8 cellular contexts compared by ENCODE assay signal in genomic region chr11:77411238-77411637, GRCh38.
DNase-seq lines count a peak whose midpoint lies in the region; ATAC-seq and TF ChIP-seq lines count a peak whose summit lies in the region.

No MANE protein-coding gene starts in this region.

- H3K36me3 ChIP-seq in esophagus squamous epithelium: no peaks in the 10 kb centered on the region

- no peaks in the 10 kb centered on the region for H3K36me3 Mint-ChIP-seq in activated CD4-positive, alpha-beta memory T cell treated with anti-CD3 and anti-CD28 coated beads for 36 hours
- no peaks in the 10 kb centered on the region for H3K36me3 Mint-ChIP-seq in nephron progenitor cell (ENCODE audit: low read depth)

- TF ChIP-seq POLR2A in esophagus squamous epithelium (IDR thresholded peaks at IDR 0.05): no peak

- no peaks in the 10 kb centered on the region for H3K9me3 ChIP-seq in esophagus squamous epithelium

- peak overlapping the region; percentile 76 to 86 (median 82) for H3K27ac ChIP-seq in esophagus squamous epithelium

- H3K4me1 ChIP-seq in esophagus squamous epithelium: peaks cover 15 to 62% (median 20%) of the 10 kb centered on the region in 3 donors

- intact Hi-C loops in activated CD4-positive, alpha-beta memory T cell treated with anti-CD3 and anti-CD28 coated beads for 36 hours (cut with micrococcal nuclease): no loop called here
- intact Hi-C loops in esophagus squamous epithelium (cut with DNase I): no loop called here

- 12% methylated on average over 5 of the region's 5 CpGs; no CpG with 5 or more reads in 1 of the 2 donors for WGBS in esophagus squamous epithelium, 2 donors

- peaks cover 18% of the 10 kb centered on the region for H3K4me1 Mint-ChIP-seq in activated CD4-positive, alpha-beta memory T cell treated with anti-CD3 and anti-CD28 coated beads for 36 hours (ENCODE audit: low read depth)
- H3K4me1 Mint-ChIP-seq in nephron progenitor cell: peaks cover 36% of the 10 kb centered on the region

- H3K27me3 Mint-ChIP-seq in activated CD4-positive, alpha-beta memory T cell treated with anti-CD3 and anti-CD28 coated beads for 36 hours: no peaks in the 10 kb centered on the region
- peaks cover 6% of the 10 kb centered on the region for H3K27me3 Mint-ChIP-seq in nephron progenitor cell (ENCODE audit: low read depth, poor library complexity)

- TF ChIP-seq CTCF in esophagus squamous epithelium (IDR thresholded peaks at IDR 0.05) (no peak), nephron progenitor cell (IDR thresholded peaks at IDR 0.05) (no peak)

- H3K4me3 ChIP-seq in esophagus squamous epithelium: peak overlapping the region; percentile 37 to 70 (median 52)

- POLR2A ChIA-PET in activated CD4-positive, alpha-beta memory T cell treated with anti-CD3 and anti-CD28 coated beads for 36 hours (lab: Charles Lee): no interaction called here

- DNase-seq in D341Med (ENCODE audit: low spot score): peak; percentile 48
- peak; percentile 17 for DNase-seq in HK-2 (ENCODE audit: unreplicated experiment)
- peak; percentile 34 for DNase-seq in activated CD4-positive, alpha-beta memory T cell treated with anti-CD3 and anti-CD28 coated beads for 36 hours
- DNase-seq in esophagus squamous epithelium (lab: John Stamatoyannopoulos, UW): no peak
- peak; percentile 10 for DNase-seq in nephron progenitor cell
- no peak for DNase-seq in NCI-H748 treated with DMSO at 0.1 percent for 48 hours (lab: John Stamatoyannopoulos, UW)
- DNase-seq in NCI-H1048 (lab: John Stamatoyannopoulos, UW): no peak

- no peak overlapping the region for H3K27ac Mint-ChIP-seq in activated CD4-positive, alpha-beta memory T cell treated with anti-CD3 and anti-CD28 coated beads for 36 hours
- H3K27ac Mint-ChIP-seq in nephron progenitor cell: no peak overlapping the region

- CTCF ChIA-PET in activated CD4-positive, alpha-beta memory T cell treated with anti-CD3 and anti-CD28 coated beads for 36 hours (lab: Charles Lee): interaction anchor here (0.8 to 1.9 kb wide), 5 partner anchors 9 to 284 kb away, joined by 3 to 7 read pairs (median 4); no protein-coding TSS in a partner anchor

- no peaks in the 10 kb centered on the region for H3K27me3 ChIP-seq in esophagus squamous epithelium

- no peaks in the 10 kb centered on the region for H3K9me3 Mint-ChIP-seq in activated CD4-positive, alpha-beta memory T cell treated with anti-CD3 and anti-CD28 coated beads for 36 hours
- H3K9me3 Mint-ChIP-seq in nephron progenitor cell: no peaks in the 10 kb centered on the region

- peak; percentile 45 for ATAC-seq in GM21360 (IDR thresholded peaks at IDR 0.05; ENCODE audit: unreplicated experiment)

- H3K4me3 Mint-ChIP-seq in activated CD4-positive, alpha-beta memory T cell treated with anti-CD3 and anti-CD28 coated beads for 36 hours: peak overlapping the region; percentile 85
- H3K4me3 Mint-ChIP-seq in nephron progenitor cell: peak overlapping the region; percentile 83

Comparison
In these comparisons a context has a peak if more than half of its experiments do, and no peak if none do; other contexts are left out.
1. DNase-seq: peak in D341Med (single experiment), HK-2 (single experiment), activated CD4-positive, alpha-beta memory T cell treated with anti-CD3 and anti-CD28 coated beads for 36 hours (single experiment) and nephron progenitor cell (single experiment); none in esophagus squamous epithelium (single experiment), NCI-H748 treated with DMSO at 0.1 percent for 48 hours (single experiment) and NCI-H1048 (single experiment).